In genomic region chr1:75342799-75343198, GRCh38 we compare ENCODE assay signal across 28 cellular contexts.
DNase-seq lines count a peak whose midpoint lies in the region; ATAC-seq and TF ChIP-seq lines count a peak whose summit lies in the region.
"Had no signal": no experiment of that assay in that cellular context is flagged by ENCODE, and none has a peak within 500 bp of the region (broad histone marks: within the 10 kb centered on the region; RNA-seq: fewer than 3 reads in every experiment).

No MANE protein-coding gene starts in this region.

- no peak overlapping the region for H3K4me3 Mint-ChIP-seq in stimulated activated naive B cell treated with anti-CD40 and anti-IgM and Interleukin-4, amounts not matched to agents 10 μg/mL and 1 μg/mL and 100 μg/mL, for 72 hours
- H3K4me3 Mint-ChIP-seq: activated CD4-positive, alpha-beta T cell treated with anti-CD3 and anti-CD28 coated beads, Interleukin-2, amount 10 ng/mL, durations not matched to agents 7 days and 5 days; activated T-cell treated with anti-CD3 and anti-CD28 coated beads, Interleukin-2, amount 50 U/mL, for 4 hours; CD4-positive, alpha-beta T cell; dendritic cell treated with granulocyte-macrophage colony-stimulating factor and Interleukin-4, amounts not matched to agents 40 ng/mL and 50 ng/mL, for 4 days had no signal

- in situ Hi-C loops in ACHN (cut with HindIII; ENCODE audit: low pct_ligation_motif_present, low pct_unique_long_range_greater_than_20kb, low sequenced_read_pairs) (no loop called here), transverse colon (cut with MboI; ENCODE audit: low pct_ligation_motif_present in 1 of 4, low pct_unique_long_range_greater_than_20kb in 1 of 4, low sequenced_read_pairs in 3 of 4) (no loop called here)

- H3K27me3 Mint-ChIP-seq in stimulated activated naive B cell treated with anti-CD40 and anti-IgM and Interleukin-4, amounts not matched to agents 10 μg/mL and 1 μg/mL and 100 μg/mL, for 72 hours: peaks cover 0 to 4% of the 10 kb centered on the region in 2 donors
- H3K27me3 Mint-ChIP-seq: activated CD4-positive, alpha-beta T cell treated with anti-CD3 and anti-CD28 coated beads, Interleukin-2, amount 10 ng/mL, durations not matched to agents 7 days and 5 days; CD4-positive, alpha-beta T cell; dendritic cell treated with granulocyte-macrophage colony-stimulating factor and Interleukin-4, amounts not matched to agents 40 ng/mL and 50 ng/mL, for 4 days had no signal

- ATAC-seq in stimulated activated naive B cell treated with anti-CD40 and anti-IgM and Interleukin-4, amounts not matched to agents 10 μg/mL and 1 μg/mL and 100 μg/mL, for 72 hours (replicated peaks): no peak
- ATAC-seq: activated T-cell treated with anti-CD3 and anti-CD28 coated beads, Interleukin-2, amount 50 U/mL, for 4 hours; foreskin keratinocyte; heart right ventricle; Panc1 had no signal

- TF ChIP-seq POLR2A in transverse colon (IDR thresholded peaks at IDR 0.05): no peak

- H3K4me3 ChIP-seq in transverse colon: no peak overlapping the region
- H3K4me3 ChIP-seq: esophagus muscularis mucosa, heart right ventricle had no signal

- H3K36me3 Mint-ChIP-seq in stimulated activated naive B cell treated with anti-CD40 and anti-IgM and Interleukin-4, amounts not matched to agents 10 μg/mL and 1 μg/mL and 100 μg/mL, for 72 hours: no peaks in the 10 kb centered on the region

- H3K27me3 ChIP-seq in transverse colon: no peaks in the 10 kb centered on the region
- H3K27me3 ChIP-seq: esophagus muscularis mucosa, foreskin keratinocyte, heart right ventricle had no signal

- H3K9me3 Mint-ChIP-seq in stimulated activated naive B cell treated with anti-CD40 and anti-IgM and Interleukin-4, amounts not matched to agents 10 μg/mL and 1 μg/mL and 100 μg/mL, for 72 hours: no peaks in the 10 kb centered on the region
- H3K9me3 Mint-ChIP-seq: activated CD4-positive, alpha-beta T cell treated with anti-CD3 and anti-CD28 coated beads, Interleukin-2, amount 10 ng/mL, durations not matched to agents 7 days and 5 days; activated T-cell treated with anti-CD3 and anti-CD28 coated beads, Interleukin-2, amount 50 U/mL, for 4 hours; CD4-positive, alpha-beta T cell; dendritic cell treated with granulocyte-macrophage colony-stimulating factor and Interleukin-4, amounts not matched to agents 40 ng/mL and 50 ng/mL, for 4 days had no signal

- no peaks in the 10 kb centered on the region for H3K9me3 ChIP-seq in transverse colon
- H3K9me3 ChIP-seq: esophagus muscularis mucosa, heart right ventricle had no signal

- TF ChIP-seq EP300 in transverse colon (IDR thresholded peaks at IDR 0.05; ENCODE audit: low read depth): no peak

- peaks cover 4 to 20% of the 10 kb centered on the region in 2 donors for H3K4me1 Mint-ChIP-seq in stimulated activated naive B cell treated with anti-CD40 and anti-IgM and Interleukin-4, amounts not matched to agents 10 μg/mL and 1 μg/mL and 100 μg/mL, for 72 hours
- H3K4me1 Mint-ChIP-seq: activated CD4-positive, alpha-beta T cell treated with anti-CD3 and anti-CD28 coated beads, Interleukin-2, amount 10 ng/mL, durations not matched to agents 7 days and 5 days had no signal

- DNase-seq in NCI-H1092 treated with DMSO at 0.1 percent for 48 hours (lab: John Stamatoyannopoulos, UW) (peak; percentile 73), NCI-H2227 (lab: John Stamatoyannopoulos, UW; ENCODE audit: unreplicated experiment) (peak; percentile 44), SHP77 (lab: John Stamatoyannopoulos, UW) (peak; percentile 23 to 27), ACHN (no peak), T-helper 2 cell (no peak), transverse colon (no peak)
- no peak for DNase-seq in stimulated activated naive B cell treated with anti-CD40 and anti-IgM and Interleukin-4, amounts not matched to agents 10 μg/mL and 1 μg/mL and 100 μg/mL, for 72 hours
- DNase-seq: activated CD4-positive, alpha-beta T cell treated with anti-CD3 and anti-CD28 coated beads, Interleukin-2, amount 10 ng/mL, durations not matched to agents 7 days and 5 days; activated gamma-delta T cell treated with Interleukin-2 at 50 U/mL for 16 hours; activated T-cell treated with anti-CD3 and anti-CD28 coated beads, Interleukin-2, amount 50 U/mL, for 4 hours; AML-193; caudate nucleus; CD4-positive, alpha-beta T cell; foreskin keratinocyte; heart right ventricle; KBM-7; NCI-H1694 treated with DMSO at 0.1 percent for 48 hours; NCI-H446; SIG-M5; stimulated activated CD4-positive, alpha-beta T cell treated with anti-CD3 and anti-CD28 coated beads, Interleukin-15, amount 100 ng/mL, for 24 hours; stimulated activated naive CD4-positive, alpha-beta T cell; SW 1271; T1000; WERI-Rb-1 had no signal

- no peaks in the 10 kb centered on the region for H3K36me3 ChIP-seq in transverse colon
- H3K36me3 ChIP-seq: esophagus muscularis mucosa, heart right ventricle, WERI-Rb-1 had no signal

- H3K27ac ChIP-seq in 22Rv1 (no peak overlapping the region), transverse colon (no peak overlapping the region)
- H3K27ac ChIP-seq: esophagus muscularis mucosa, foreskin keratinocyte, heart right ventricle, WERI-Rb-1 had no signal

- TF ChIP-seq CTCF in 22Rv1 (IDR thresholded peaks at IDR 0.05) (0 out of 2 replicates have a peak, but pooled peaks have one; percentile 3), transverse colon (IDR thresholded peaks at IDR 0.05) (no peak)

- no peak overlapping the region for H3K27ac Mint-ChIP-seq in stimulated activated naive B cell treated with anti-CD40 and anti-IgM and Interleukin-4, amounts not matched to agents 10 μg/mL and 1 μg/mL and 100 μg/mL, for 72 hours
- H3K27ac Mint-ChIP-seq: activated CD4-positive, alpha-beta T cell treated with anti-CD3 and anti-CD28 coated beads, Interleukin-2, amount 10 ng/mL, durations not matched to agents 7 days and 5 days; CD4-positive, alpha-beta T cell; dendritic cell treated with granulocyte-macrophage colony-stimulating factor and Interleukin-4, amounts not matched to agents 40 ng/mL and 50 ng/mL, for 4 days had no signal

- intact Hi-C loops in transverse colon (cut with DNase I; ENCODE audit: low total_unique reads): no loop called here

- 57 to 72% methylated on average over 3 of the region's 3 CpGs for WGBS in transverse colon (ENCODE audit: low coverage in 1 of 2), 2 donors

- no peaks in the 10 kb centered on the region for H3K4me1 ChIP-seq in transverse colon
- H3K4me1 ChIP-seq: foreskin keratinocyte, heart right ventricle had no signal

Comparison
In these comparisons a context has a peak if more than half of its experiments do, and no peak if none do; other contexts are left out.
1. DNase-seq: peak in NCI-H1092 treated with DMSO at 0.1 percent for 48 hours (single experiment), NCI-H2227 (single experiment) and SHP77 (2 of 2); none in ACHN (single experiment), T-helper 2 cell (0 of 5), stimulated activated naive B cell treated with anti-CD40 and anti-IgM and Interleukin-4, amounts not matched to agents 10 μg/mL and 1 μg/mL and 100 μg/mL, for 72 hours (single experiment) and transverse colon (single experiment).